24 cellular contexts compared by ENCODE assay signal in the genomic region with DNA sequence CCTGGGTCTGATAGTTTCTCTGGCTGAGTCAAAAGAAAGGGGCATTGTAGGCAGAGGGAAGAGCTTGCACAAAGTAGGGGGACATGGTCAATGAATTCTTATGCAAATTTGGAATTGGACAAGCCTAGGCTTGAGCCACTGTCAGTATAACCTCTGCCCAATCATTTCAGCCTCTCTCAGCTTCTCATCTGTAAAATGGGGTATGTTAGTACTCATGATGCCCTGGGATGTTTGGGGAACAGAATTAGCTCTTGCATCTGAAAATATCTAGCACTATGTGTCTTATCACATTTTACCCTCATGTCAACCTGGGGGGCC.
"Had no signal": no experiment of that assay in that cellular context is flagged by ENCODE, and none has a peak within 500 bp of the region (broad histone marks: within the 10 kb centered on the region; RNA-seq: fewer than 3 reads in every experiment).

No MANE protein-coding gene starts in this region.

- H3K4me3 Mint-ChIP-seq: naive thymus-derived CD4-positive, alpha-beta T cell; nephron progenitor cell; stimulated activated memory B cell treated with anti-CD40 and anti-IgM and Interleukin-4, amounts not matched to agents 10 μg/mL and 1 μg/mL and 100 μg/mL, for 72 hours; stimulated activated naive CD8-positive, alpha-beta T cell treated with anti-CD3 and anti-CD28 coated beads, Interleukin-15, Interleukin-2, amounts not matched to agents 100 ng/mL and 50 ng/mL, for 24 hours had no signal

- ATAC-seq: heart left ventricle; left lobe of liver; naive thymus-derived CD4-positive, alpha-beta T cell; right lobe of liver; stimulated activated memory B cell treated with anti-CD40 and anti-IgM and Interleukin-4, amounts not matched to agents 10 μg/mL and 1 μg/mL and 100 μg/mL, for 72 hours had no signal

- H3K27ac Mint-ChIP-seq: naive thymus-derived CD4-positive, alpha-beta T cell; nephron progenitor cell; stimulated activated memory B cell treated with anti-CD40 and anti-IgM and Interleukin-4, amounts not matched to agents 10 μg/mL and 1 μg/mL and 100 μg/mL, for 72 hours; stimulated activated naive CD8-positive, alpha-beta T cell treated with anti-CD3 and anti-CD28 coated beads, Interleukin-15, Interleukin-2, amounts not matched to agents 100 ng/mL and 50 ng/mL, for 24 hours had no signal

- H3K36me3 Mint-ChIP-seq: stimulated activated memory B cell treated with anti-CD40 and anti-IgM and Interleukin-4, amounts not matched to agents 10 μg/mL and 1 μg/mL and 100 μg/mL, for 72 hours had no signal

- H3K27me3 ChIP-seq: ovary, right lobe of liver had no signal

- H3K4me1 ChIP-seq: prostate gland, right lobe of liver, spleen, tibial artery, uterus had no signal

- H3K36me3 ChIP-seq: heart left ventricle, ovary, prostate gland, right lobe of liver, spleen, tibial artery, upper lobe of left lung, uterus had no signal

- H3K9me3 ChIP-seq: ovary, prostate gland, right lobe of liver, spleen, upper lobe of left lung, uterus had no signal

- H3K9me3 Mint-ChIP-seq: stimulated activated naive CD8-positive, alpha-beta T cell treated with anti-CD3 and anti-CD28 coated beads, Interleukin-15, Interleukin-2, amounts not matched to agents 100 ng/mL and 50 ng/mL, for 24 hours had no signal

- H3K4me3 ChIP-seq: dorsolateral prefrontal cortex, heart left ventricle, ovary, prostate gland, right lobe of liver, spleen, tibial artery, upper lobe of left lung, uterus had no signal

- H3K27ac ChIP-seq: dorsolateral prefrontal cortex, heart left ventricle, ovary, prostate gland, right lobe of liver, spleen, tibial artery, upper lobe of left lung, uterus had no signal

- DNase-seq: cortex of kidney; dorsolateral prefrontal cortex; effector CD8-positive, alpha-beta T cell; heart left ventricle; hypothalamus; kidney glomerular epithelial cell; mammary epithelial cell; naive thymus-derived CD4-positive, alpha-beta T cell; nephron progenitor cell; nucleus accumbens; ovary; retina; right lobe of liver; spleen; stimulated activated CD4-positive, alpha-beta T cell treated with anti-CD3 and anti-CD28 coated beads, Interleukin-15, amount 100 ng/mL, for 24 hours; stimulated activated CD4-positive, alpha-beta T cell treated with anti-CD3 and anti-CD28 coated beads, Interleukin-1b, Interleukin-23, amount 100 ng/mL, for 48 hours; stimulated activated CD4-positive, alpha-beta T cell treated with anti-CD3 and anti-CD28 coated beads, Interleukin-4, amount 100 ng/mL, for 24 hours; tibial artery; upper lobe of left lung; uterus had no signal
